In genomic region chr6:25992413-25993037, GRCh38 we compare ENCODE assay signal across 7 cellular contexts. TPM values are rescaled to one million over a fixed set of nuclear protein-coding genes. Genes with fewer than 3 reads are reported as not detected.
DNase-seq lines count a peak whose midpoint lies in the region; ATAC-seq and TF ChIP-seq lines count a peak whose summit lies in the region.

No MANE protein-coding gene starts in this region.

- peak; percentile 95 for DNase-seq in NCI-H146 (lab: John Stamatoyannopoulos, UW)
- DNase-seq in T-helper 2 cell = peak; percentile 81 to 92 (median 85)
- DNase-seq in ascending aorta (ENCODE audit: low spot score in 2 of 2) = peak; percentile 78 to 98
- peak; percentile 86 for DNase-seq in hepatic stellate cell (ENCODE audit: low spot score)
- peak; percentile 75 for DNase-seq in renal cortical epithelial cell (ENCODE audit: low read depth)

- H3K36me3 ChIP-seq in ascending aorta = peaks cover 0 to 5% of the 10 kb centered on the region in 2 donors

- intact Hi-C loops in ascending aorta (cut with DNase I) = loop anchor here (1.0 kb wide), 3 partner anchors 21 to 30 kb away; partner anchors contain the start of gene TRIM38

- H3K4me3 ChIP-seq in ascending aorta = peak overlapping the region; percentile 61 to 72

- peaks cover 0 to 8% of the 10 kb centered on the region in 2 donors for H3K4me1 ChIP-seq in ascending aorta

- no peaks in the 10 kb centered on the region for H3K27me3 ChIP-seq in ascending aorta

- peak; percentile 95 to 100 (median 98) for TF ChIP-seq CTCF in ascending aorta (IDR thresholded peaks at IDR 0.05)

- no peaks in the 10 kb centered on the region for H3K9me3 ChIP-seq in ascending aorta

- H3K27ac ChIP-seq in ascending aorta = peak overlapping the region; percentile 91 to 93

- peak; percentile 60 for ATAC-seq in GM18499 (IDR thresholded peaks at IDR 0.05; ENCODE audit: insufficient read depth, unreplicated experiment)
- ATAC-seq in HG02884 (IDR thresholded peaks at IDR 0.05; ENCODE audit: unreplicated experiment) = peak; percentile 80

RNA-seq across cellular contexts. Expression of gene TRIM38, which starts 29.9 kb away (rescaled TPM):
- total RNA-seq in ascending aorta (7.6 TPM), renal cortical epithelial cell (10.4 and 28.5 TPM in 2 replicates)

Comparison
In these comparisons a context has a peak if more than half of its experiments do, and no peak if none do; other contexts are left out.
1. Peak in every context shown above with its lines: DNase-seq, ATAC-seq, H3K4me3 ChIP-seq and H3K27ac ChIP-seq.